Comparison of ENCODE assay signal across 1 cellular context in the genomic region with DNA sequence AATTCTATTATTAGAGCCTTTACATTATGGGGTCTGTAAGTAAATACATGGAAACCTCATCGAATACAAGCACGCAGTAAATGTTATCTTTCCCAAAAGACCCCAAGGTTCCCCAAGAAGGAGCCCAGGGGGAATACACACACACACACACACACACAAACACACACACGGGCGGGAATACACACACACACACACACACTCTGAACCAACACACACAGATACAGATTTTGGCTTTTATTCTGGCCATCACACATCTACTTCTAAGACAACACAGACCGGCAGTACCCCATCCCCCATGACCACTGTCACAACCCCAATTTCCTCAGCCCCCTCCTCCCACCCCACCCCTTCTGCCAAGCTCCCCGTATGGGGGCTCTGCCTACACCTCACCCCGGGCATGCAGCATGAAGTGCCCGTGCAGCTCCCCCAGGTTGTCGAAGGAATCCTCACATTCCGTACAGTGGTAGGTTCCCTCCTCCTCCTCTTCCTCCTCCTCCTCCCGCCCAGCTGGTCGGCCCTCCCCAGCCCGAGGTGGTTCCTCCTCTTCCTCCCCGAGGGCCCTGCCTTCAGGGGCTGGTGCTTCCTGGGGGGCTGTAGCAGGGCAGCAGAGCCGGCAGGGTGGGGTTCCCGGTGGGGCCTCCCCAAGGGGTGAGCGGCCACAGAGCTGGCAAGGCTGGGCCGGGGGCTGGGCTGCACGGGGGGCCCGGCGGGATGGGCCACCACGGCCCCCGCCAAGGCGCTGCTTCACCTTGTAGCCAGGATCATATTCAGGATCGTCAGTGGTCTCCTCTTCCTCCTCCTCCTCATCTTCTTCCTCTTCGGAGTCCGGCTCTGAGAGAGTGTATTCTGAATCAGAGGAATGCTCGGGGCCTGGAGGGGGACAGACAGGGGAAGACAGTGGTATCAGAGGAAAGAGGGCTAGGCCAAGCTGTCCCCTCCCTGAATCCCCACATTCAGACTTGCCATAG.
TF ChIP-seq lines count a peak whose summit lies in the region.

No MANE protein-coding gene starts in this region.

TF ChIP-seq in IMR-90, 13 proteins besides CTCF, POLR2A, EP300 and RAD21:
- TF ChIP-seq, protein P1, sequence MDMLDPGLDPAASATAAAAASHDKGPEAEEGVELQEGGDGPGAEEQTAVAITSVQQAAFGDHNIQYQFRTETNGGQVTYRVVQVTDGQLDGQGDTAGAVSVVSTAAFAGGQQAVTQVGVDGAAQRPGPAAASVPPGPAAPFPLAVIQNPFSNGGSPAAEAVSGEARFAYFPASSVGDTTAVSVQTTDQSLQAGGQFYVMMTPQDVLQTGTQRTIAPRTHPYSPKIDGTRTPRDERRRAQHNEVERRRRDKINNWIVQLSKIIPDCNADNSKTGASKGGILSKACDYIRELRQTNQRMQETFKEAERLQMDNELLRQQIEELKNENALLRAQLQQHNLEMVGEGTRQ (IDR thresholded peaks at IDR 0.05; ENCODE audit: low read depth, low read length), result no peak
- no peak for TF ChIP-seq FOS (IDR thresholded peaks at IDR 0.05; ENCODE audit: low read depth, low read length)
- TF ChIP-seq NFE2L2 (IDR thresholded peaks at IDR 0.05; ENCODE audit: low read depth, low read length), result no peak
- no peak for TF ChIP-seq BHLHE40 (IDR thresholded peaks at IDR 0.05; ENCODE audit: low read depth, low read length)
- no peak for TF ChIP-seq MAFK (IDR thresholded peaks at IDR 0.05; ENCODE audit: low read depth, low read length)
- TF ChIP-seq MXI1 (IDR thresholded peaks at IDR 0.05; ENCODE audit: borderline replicate concordance, low read depth, low read length), result no peak
- no peak for TF ChIP-seq RCOR1 (IDR thresholded peaks at IDR 0.05; ENCODE audit: insufficient replicate concordance, low read length)
- no peak for TF ChIP-seq MAZ (IDR thresholded peaks at IDR 0.05; ENCODE audit: borderline replicate concordance, low read depth, low read length)
- TF ChIP-seq CEBPB (IDR thresholded peaks at IDR 0.05; ENCODE audit: low read depth, low read length), result no peak
- TF ChIP-seq SMC3 (IDR thresholded peaks at IDR 0.05; ENCODE audit: low read depth, low read length), result no peak
- TF ChIP-seq, protein P2, sequence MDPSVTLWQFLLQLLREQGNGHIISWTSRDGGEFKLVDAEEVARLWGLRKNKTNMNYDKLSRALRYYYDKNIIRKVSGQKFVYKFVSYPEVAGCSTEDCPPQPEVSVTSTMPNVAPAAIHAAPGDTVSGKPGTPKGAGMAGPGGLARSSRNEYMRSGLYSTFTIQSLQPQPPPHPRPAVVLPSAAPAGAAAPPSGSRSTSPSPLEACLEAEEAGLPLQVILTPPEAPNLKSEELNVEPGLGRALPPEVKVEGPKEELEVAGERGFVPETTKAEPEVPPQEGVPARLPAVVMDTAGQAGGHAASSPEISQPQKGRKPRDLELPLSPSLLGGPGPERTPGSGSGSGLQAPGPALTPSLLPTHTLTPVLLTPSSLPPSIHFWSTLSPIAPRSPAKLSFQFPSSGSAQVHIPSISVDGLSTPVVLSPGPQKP (IDR thresholded peaks at IDR 0.05; ENCODE audit: borderline replicate concordance, low read depth, low read length), result no peak
- TF ChIP-seq RFX5 (IDR thresholded peaks at IDR 0.05; ENCODE audit: low read depth, low read length), result no peak
- no peak for TF ChIP-seq CHD1 (IDR thresholded peaks at IDR 0.05; ENCODE audit: low read depth, low read length)
